21 cellular contexts compared by ENCODE assay signal in the genomic region with DNA sequence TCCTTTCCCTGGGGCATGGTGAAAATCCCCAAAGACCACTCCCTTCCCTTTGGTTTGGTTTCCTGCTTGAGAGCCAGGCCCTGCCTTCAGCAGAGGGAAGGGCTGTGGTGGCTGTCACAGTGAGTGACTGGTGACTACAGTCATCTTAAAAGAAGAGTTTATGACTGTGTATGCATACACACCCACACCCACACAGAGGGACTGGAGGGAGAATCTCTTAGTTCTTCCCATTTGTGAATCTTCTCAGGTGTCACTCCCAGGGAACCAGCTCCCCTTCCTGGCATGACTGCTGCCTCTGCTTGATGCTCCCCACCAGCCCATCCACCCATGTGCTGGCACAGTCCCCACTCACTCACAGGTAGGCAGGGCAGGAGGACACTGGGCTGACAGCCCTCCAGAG. TPM values are rescaled to one million over a fixed set of nuclear protein-coding genes. Genes with fewer than 3 reads are reported as not detected.
DNase-seq lines count a peak whose midpoint lies in the region; ATAC-seq, FAIRE-seq and TF ChIP-seq lines count a peak whose summit lies in the region.
"Had no signal": no experiment of that assay in that cellular context is flagged by ENCODE, and none has a peak within 500 bp of the region (broad histone marks: within the 10 kb centered on the region; RNA-seq: fewer than 3 reads in every experiment).

No MANE protein-coding gene starts in this region.

- BruUV-seq in A673 (replicated peaks; lab: Mats Ljungman, UMichigan) = no TSS peak

- H3K4me3 Mint-ChIP-seq in activated CD4-positive, alpha-beta memory T cell treated with anti-CD3 and anti-CD28 coated beads for 36 hours = no peak overlapping the region
- H3K4me3 Mint-ChIP-seq in activated CD4-positive, alpha-beta memory T cell treated with anti-CD3 and anti-CD28 coated beads, Interleukin-2, amount 10 ng/mL, durations not matched to agents 7 days and 5 days = no peak overlapping the region
- H3K4me3 Mint-ChIP-seq: CD4-positive, alpha-beta T cell had no signal

- H3K4me1 Mint-ChIP-seq in activated CD4-positive, alpha-beta memory T cell treated with anti-CD3 and anti-CD28 coated beads for 36 hours (ENCODE audit: low read depth) = peaks cover 17% of the 10 kb centered on the region
- peaks cover 53% of the 10 kb centered on the region for H3K4me1 Mint-ChIP-seq in activated CD4-positive, alpha-beta memory T cell treated with anti-CD3 and anti-CD28 coated beads, Interleukin-2, amount 10 ng/mL, durations not matched to agents 7 days and 5 days

- H3K27me3 Mint-ChIP-seq in activated CD4-positive, alpha-beta memory T cell treated with anti-CD3 and anti-CD28 coated beads for 36 hours = peaks cover 32% of the 10 kb centered on the region
- H3K27me3 Mint-ChIP-seq in activated CD4-positive, alpha-beta memory T cell treated with anti-CD3 and anti-CD28 coated beads, Interleukin-2, amount 10 ng/mL, durations not matched to agents 7 days and 5 days = peaks cover 38% of the 10 kb centered on the region

- peak; percentile 65 for ATAC-seq in left colon
- no peak for ATAC-seq in GM21447 (IDR thresholded peaks at IDR 0.05; ENCODE audit: unreplicated experiment)

- no peaks in the 10 kb centered on the region for H3K27me3 ChIP-seq in A673 (replicated peaks; ENCODE audit: insufficient read depth, low read depth, low read length, poor library complexity)

- H3K4me1 ChIP-seq in A673 (ENCODE audit: insufficient read depth, low read length, poor library complexity, severe bottlenecking) = peaks cover 57% of the 10 kb centered on the region
- H3K4me1 ChIP-seq: HAP-1 had no signal

- intact Hi-C loops in activated CD4-positive, alpha-beta memory T cell treated with anti-CD3 and anti-CD28 coated beads for 36 hours (cut with micrococcal nuclease) = no loop called here
- intact Hi-C loops in A673 (cut with micrococcal nuclease; ENCODE audit: unreplicated experiment) = no loop called here
- intact Hi-C loops in left colon (cut with DNase I, micrococcal nuclease) = no loop called here

- peak; percentile 43 for DNase-seq in activated CD4-positive, alpha-beta memory T cell treated with anti-CD3 and anti-CD28 coated beads for 36 hours
- DNase-seq in activated CD4-positive, alpha-beta memory T cell treated with anti-CD3 and anti-CD28 coated beads, Interleukin-2, amount 10 ng/mL, durations not matched to agents 7 days and 5 days = no peak
- DNase-seq in A673 (ENCODE audit: low spot score) = peak; percentile 78
- no peak for DNase-seq in GM12891 (ENCODE audit: insufficient read length, low spot score)
- DNase-seq in left colon = no peak
- DNase-seq in cerebellar cortex (ENCODE audit: low spot score) = no peak
- no peak for DNase-seq in DMS 273 treated with DMSO at 0.1 percent for 48 hours (lab: John Stamatoyannopoulos, UW)
- DNase-seq: AML-193; CD4-positive, alpha-beta T cell; DMS53; NCI-H1105; NCI-H1694 treated with DMSO at 0.1 percent for 48 hours; NCI-H345; NCI-H526; OCI-M1; RPMI8226 had no signal

- CTCF ChIA-PET in activated CD4-positive, alpha-beta memory T cell treated with anti-CD3 and anti-CD28 coated beads for 36 hours (lab: Charles Lee) = interaction anchor here (1.1 to 8.1 kb wide), 7 partner anchors 9 to 174 kb away, joined by 3 to 67 read pairs (median 5); no protein-coding TSS in a partner anchor
- CTCF ChIA-PET in activated CD4-positive, alpha-beta memory T cell treated with anti-CD3 and anti-CD28 coated beads, Interleukin-2, amount 10 ng/mL, durations not matched to agents 7 days and 5 days (lab: Charles Lee) = interaction anchor here (1.2 to 3.2 kb wide), 4 partner anchors 10 to 156 kb away, joined by 4 to 18 read pairs (median 12); no protein-coding TSS in a partner anchor
- CTCF ChIA-PET in A673 (lab: Charles Lee) = no interaction called here

- no peaks in the 10 kb centered on the region for H3K36me3 Mint-ChIP-seq in activated CD4-positive, alpha-beta memory T cell treated with anti-CD3 and anti-CD28 coated beads for 36 hours
- H3K36me3 Mint-ChIP-seq in activated CD4-positive, alpha-beta memory T cell treated with anti-CD3 and anti-CD28 coated beads, Interleukin-2, amount 10 ng/mL, durations not matched to agents 7 days and 5 days (ENCODE audit: low read depth) = no peaks in the 10 kb centered on the region

- H3K9me3 Mint-ChIP-seq in activated CD4-positive, alpha-beta memory T cell treated with anti-CD3 and anti-CD28 coated beads for 36 hours = no peaks in the 10 kb centered on the region
- no peaks in the 10 kb centered on the region for H3K9me3 Mint-ChIP-seq in activated CD4-positive, alpha-beta memory T cell treated with anti-CD3 and anti-CD28 coated beads, Interleukin-2, amount 10 ng/mL, durations not matched to agents 7 days and 5 days
- H3K9me3 Mint-ChIP-seq: CD4-positive, alpha-beta T cell had no signal

- TF ChIP-seq CTCF in A673 (conservative IDR thresholded peaks at IDR 0.05; ENCODE audit: low read depth, low read length) = no peak

- H3K4me3 ChIP-seq in A673 (ENCODE audit: low read depth, low read length, poor library complexity, severe bottlenecking) = no peak overlapping the region
- H3K4me3 ChIP-seq: HAP-1 had no signal

- POLR2A ChIA-PET in activated CD4-positive, alpha-beta memory T cell treated with anti-CD3 and anti-CD28 coated beads for 36 hours (lab: Charles Lee) = no interaction called here
- POLR2A ChIA-PET in activated CD4-positive, alpha-beta memory T cell treated with anti-CD3 and anti-CD28 coated beads, Interleukin-2, amount 10 ng/mL, durations not matched to agents 7 days and 5 days (lab: Charles Lee) = interaction anchor here (0.6 to 2.7 kb wide), 3 partner anchors 10 to 113 kb away, joined by 3 to 9 read pairs (median 3); no protein-coding TSS in a partner anchor
- POLR2A ChIA-PET in A673 (lab: Charles Lee; ENCODE audit: low non-redundant PET) = interaction anchor here (0.6 kb wide), 1 partner anchor 256 kb away, joined by 3 read pairs; no protein-coding TSS in a partner anchor

- FAIRE-seq in GM12891 (lab: Jason Lieb, UNC) = no peak
- FAIRE-seq: HTR-8/SVneo had no signal

- H3K27ac Mint-ChIP-seq in activated CD4-positive, alpha-beta memory T cell treated with anti-CD3 and anti-CD28 coated beads for 36 hours = no peak overlapping the region
- H3K27ac Mint-ChIP-seq in activated CD4-positive, alpha-beta memory T cell treated with anti-CD3 and anti-CD28 coated beads, Interleukin-2, amount 10 ng/mL, durations not matched to agents 7 days and 5 days = no peak overlapping the region
- H3K27ac Mint-ChIP-seq: CD4-positive, alpha-beta T cell had no signal

- H3K9me3 ChIP-seq in A673 (ENCODE audit: low read depth, low read length, poor library complexity, severe bottlenecking) = no peaks in the 10 kb centered on the region
- H3K9me3 ChIP-seq: HAP-1 had no signal

- TF ChIP-seq POLR2A in GM12891 (IDR thresholded peaks at IDR 0.05; ENCODE audit: low read depth, low read length) = no peak

- H3K27ac ChIP-seq in A673 (ENCODE audit: low read depth, low read length, poor library complexity, severe bottlenecking) = peak overlapping the region; percentile 96
- H3K27ac ChIP-seq: HL-60 had no signal

- H3K36me3 ChIP-seq in A673 (ENCODE audit: insufficient read depth, low read length, poor library complexity, severe bottlenecking) = no peaks in the 10 kb centered on the region
- H3K36me3 ChIP-seq: HAP-1 had no signal

TF ChIP-seq in GM12891, 5 proteins besides CTCF, POLR2A, EP300 and RAD21:
- 0 out of 2 replicates have a peak, but pooled peaks have one; percentile 11 for TF ChIP-seq POU2F2 (IDR thresholded peaks at IDR 0.05; ENCODE audit: low read depth, low read length)
- TF ChIP-seq PAX5 (IDR thresholded peaks at IDR 0.05; ENCODE audit: insufficient read depth, low read length, severe bottlenecking) = no peak

RNA-seq across cellular contexts. Expression of a gene that starts 3.9 kb away (rescaled TPM):
- total RNA-seq in activated CD4-positive, alpha-beta memory T cell treated with anti-CD3 and anti-CD28 coated beads for 36 hours = under 1 TPM; 0.24 to 0.36 TPM
- 1 to 10 TPM; 5.9 to 6.6 TPM for total RNA-seq in activated CD4-positive, alpha-beta memory T cell treated with anti-CD3 and anti-CD28 coated beads, Interleukin-2, amount 10 ng/mL, durations not matched to agents 7 days and 5 days
- total RNA-seq in A673 (2021) (34.2 and 46.6 TPM in 2 replicates), left colon (1 to 10 TPM in 1 of 2 donors, under 1 TPM in 1; 0.27 to 1.0 TPM)
- polyA plus RNA-seq in GM12891 (2012; ENCODE audit: low read depth, missing spikeins) = 0.10 TPM
- total RNA-seq: LHCN-M2 had no signal

Comparison
In these comparisons a context has a peak if more than half of its experiments do, and no peak if none do; other contexts are left out.
1. DNase-seq: peak in activated CD4-positive, alpha-beta memory T cell treated with anti-CD3 and anti-CD28 coated beads for 36 hours (single experiment) and A673 (single experiment); none in activated CD4-positive, alpha-beta memory T cell treated with anti-CD3 and anti-CD28 coated beads, Interleukin-2, amount 10 ng/mL, durations not matched to agents 7 days and 5 days (single experiment), GM12891 (single experiment), left colon (0 of 2), cerebellar cortex (single experiment) and DMS 273 treated with DMSO at 0.1 percent for 48 hours (single experiment).